Comparison of ENCODE assay signal across 8 cellular contexts in the genomic region with DNA sequence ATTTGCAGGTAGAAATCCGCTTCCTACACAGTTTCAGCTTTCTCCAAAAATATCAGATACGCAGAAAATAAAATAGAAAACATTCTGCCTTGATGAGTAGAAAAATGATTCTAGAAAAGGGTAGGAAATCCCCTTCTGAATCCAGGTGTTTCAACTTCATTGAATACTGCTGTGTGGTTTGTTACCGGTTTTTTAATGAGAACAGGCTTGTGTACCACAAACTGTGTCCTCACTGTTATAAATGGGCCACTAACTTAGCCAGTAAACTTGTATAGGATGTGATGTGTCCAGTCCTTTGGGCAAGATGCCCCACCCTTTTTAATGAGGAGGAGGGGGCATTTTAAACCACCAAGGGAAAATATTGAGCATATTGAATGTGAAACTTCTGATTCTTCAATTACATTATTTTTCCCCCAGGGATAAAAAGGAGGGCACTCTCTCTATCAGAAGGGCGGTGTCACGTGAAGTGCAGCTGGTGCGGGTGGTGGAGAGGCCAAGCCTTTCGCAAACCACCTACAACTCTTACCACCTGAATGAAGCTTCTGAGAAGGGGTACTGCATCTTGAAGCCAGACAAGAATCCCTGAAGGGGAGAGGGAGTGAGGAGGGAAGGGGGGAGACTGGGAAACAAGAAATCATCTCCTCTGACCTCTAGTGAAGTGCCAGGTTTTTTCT. TPM values are rescaled to one million over a fixed set of nuclear protein-coding genes. Genes with fewer than 3 reads are reported as not detected.
DNase-seq lines count a peak whose midpoint lies in the region; ATAC-seq and TF ChIP-seq lines count a peak whose summit lies in the region.

No MANE protein-coding gene starts in this region.

- TF ChIP-seq EP300 in tibial nerve (IDR thresholded peaks at IDR 0.05) = no peak

- H3K9me3 ChIP-seq in lower lobe of right lung (no peaks in the 10 kb centered on the region), tibial nerve (no peaks in the 10 kb centered on the region)

- no peaks in the 10 kb centered on the region for H3K36me3 ChIP-seq in lower lobe of right lung
- H3K36me3 ChIP-seq in tibial nerve = no peaks in the 10 kb centered on the region

- ATAC-seq in GM21619 (IDR thresholded peaks at IDR 0.05; ENCODE audit: unreplicated experiment) = peak; percentile 34
- no peak for ATAC-seq in lower lobe of right lung

- no peak for TF ChIP-seq POLR2A in tibial nerve (IDR thresholded peaks at IDR 0.05)

- H3K27me3 ChIP-seq in lower lobe of right lung (ENCODE audit: low read depth) (peaks cover 14% of the 10 kb centered on the region), tibial nerve (no peaks in the 10 kb centered on the region)

- no peak for TF ChIP-seq CTCF in astrocyte of the spinal cord (IDR thresholded peaks at IDR 0.05; ENCODE audit: low read depth, low read length)
- no peak for TF ChIP-seq CTCF in lower lobe of right lung (IDR thresholded peaks at IDR 0.05)
- TF ChIP-seq CTCF in tibial nerve (IDR thresholded peaks at IDR 0.05) = no peak

- in situ Hi-C loops in astrocyte of the spinal cord (cut with HindIII; ENCODE audit: low sequenced_read_pairs) = no loop called here

- DNase-seq in NCI-H1417 (lab: John Stamatoyannopoulos, UW) (peak; percentile 39 to 83 (median 54)), NCI-H1417 treated with DMSO at 0.1 percent for 48 hours (lab: John Stamatoyannopoulos, UW) (no peak), HuH-7.5 (ENCODE audit: low spot score) (peak; percentile 39), astrocyte of the spinal cord (ENCODE audit: low read depth, low spot score) (no peak), lower lobe of right lung (no peak), tibial nerve (ENCODE audit: low spot score in 2 of 2) (no peak), cerebellar nuclear complex (lab: John Stamatoyannopoulos, UW) (no peak)

- H3K4me3 ChIP-seq in astrocyte of the spinal cord (ENCODE audit: low read depth, low read length) (peak overlapping the region; percentile 62), lower lobe of right lung (peak overlapping the region; percentile 60), tibial nerve (peak overlapping the region in 3 of 4 donors; percentile 50 to 61 (median 54))

- H3K4me1 ChIP-seq in lower lobe of right lung = peaks cover 4% of the 10 kb centered on the region
- H3K4me1 ChIP-seq in tibial nerve = peaks cover 0 to 42% (median 0%) of the 10 kb centered on the region in 4 donors

- H3K27ac ChIP-seq in lower lobe of right lung (peak overlapping the region; percentile 36), tibial nerve (peak overlapping the region in 2 of 4 donors; percentile 26 to 84)

- intact Hi-C loops in lower lobe of right lung (cut with DNase I) = no loop called here

- 62 to 68% methylated on average over 7 of the region's 7 CpGs for WGBS in tibial nerve, 2 donors

RNA-seq across cellular contexts. Expression of a gene that starts 4.5 kb away (rescaled TPM):
- total RNA-seq in lower lobe of right lung = 1.9 TPM
- 1 to 10 TPM; 2.5 to 4.2 (median 3.1) TPM for total RNA-seq in tibial nerve

Comparison
In these comparisons a context has a peak if more than half of its experiments do, and no peak if none do; other contexts are left out.
1. DNase-seq: peak in NCI-H1417 (3 of 3) and HuH-7.5 (single experiment); none in NCI-H1417 treated with DMSO at 0.1 percent for 48 hours (single experiment), astrocyte of the spinal cord (single experiment), lower lobe of right lung (single experiment), tibial nerve (0 of 2) and cerebellar nuclear complex (0 of 2).
2. Peak in every context shown above with its lines, with median percentiles within 50 percentile points of each other: H3K4me3 ChIP-seq.